Comparison of ENCODE assay signal across 8 cellular contexts in genomic region chr2:84077504-84077903, GRCh38.
A peak's percentile ranks its signal among the peaks of the same experiment; 100 is the strongest.
DNase-seq lines count a peak whose midpoint lies in the region; ATAC-seq, FAIRE-seq and TF ChIP-seq lines count a peak whose summit lies in the region.

No MANE protein-coding gene starts in this region.

- peak; percentile 55 for ATAC-seq in GM21367 (IDR thresholded peaks at IDR 0.05; ENCODE audit: unreplicated experiment)
- ATAC-seq in HG03457 (IDR thresholded peaks at IDR 0.05; ENCODE audit: unreplicated experiment): no peak

- peak; percentile 59 for TF ChIP-seq CTCF in epithelial cell of esophagus (IDR thresholded peaks at IDR 0.05; ENCODE audit: insufficient read depth, low read depth, low read length, missing control alignments)

- in situ Hi-C loops in Caki2 (cut with HindIII; ENCODE audit: low pct_unique_long_range_greater_than_20kb, low sequenced_read_pairs): no loop called here

- DNase-seq in Caki2 (ENCODE audit: low read depth) (peak; percentile 8), NCI-H748 treated with DMSO at 0.1 percent for 48 hours (lab: John Stamatoyannopoulos, UW) (peak; percentile 20), epithelial cell of esophagus (ENCODE audit: low read depth) (peak; percentile 61), urothelium cell line (ENCODE audit: low spot score) (peak; percentile 23), 8988T (no peak), NCI-H2196 (lab: John Stamatoyannopoulos, UW; ENCODE audit: unreplicated experiment) (no peak)

- no peak for FAIRE-seq in urothelium cell line (lab: Jason Lieb, UNC)

- no peak overlapping the region for H3K4me3 ChIP-seq in epithelial cell of esophagus (ENCODE audit: low read length)

Comparison
In these comparisons a context has a peak if more than half of its experiments do, and no peak if none do; other contexts are left out.
1. DNase-seq: peak in Caki2 (single experiment), NCI-H748 treated with DMSO at 0.1 percent for 48 hours (single experiment), epithelial cell of esophagus (single experiment) and urothelium cell line (single experiment); none in 8988T (single experiment) and NCI-H2196 (single experiment).